In genomic region chr2:1406434-1406833, GRCh38 we compare ENCODE assay signal across 22 cellular contexts. TPM values are rescaled to one million over a fixed set of nuclear protein-coding genes. Genes with fewer than 3 reads are reported as not detected.
A peak's percentile ranks its signal among the peaks of the same experiment; 100 is the strongest.
DNase-seq lines count a peak whose midpoint lies in the region; ATAC-seq and TF ChIP-seq lines count a peak whose summit lies in the region.
"Had no signal": no experiment of that assay in that cellular context is flagged by ENCODE, and none has a peak within 500 bp of the region (broad histone marks: within the 10 kb centered on the region; RNA-seq: fewer than 3 reads in every experiment).

No MANE protein-coding gene starts in this region.

- peaks cover 3% of the 10 kb centered on the region for H3K4me1 Mint-ChIP-seq in endothelial cell (ENCODE audit: unreplicated experiment)
- no peaks in the 10 kb centered on the region for H3K4me1 Mint-ChIP-seq in activated CD8-positive, alpha-beta memory T cell treated with anti-CD3 and anti-CD28 coated beads, Interleukin-2, amount 10 ng/mL, durations not matched to agents 7 days and 5 days

- peak overlapping the region; percentile 3; the same call in 1 of the 2 replicates for H2AFZ ChIP-seq in Loucy (ENCODE audit: low read length)
- H2AFZ ChIP-seq: GM23248 had no signal

- H3K27ac Mint-ChIP-seq in endothelial cell (ENCODE audit: unreplicated experiment), result no peak overlapping the region
- H3K27ac Mint-ChIP-seq in activated CD8-positive, alpha-beta memory T cell treated with anti-CD3 and anti-CD28 coated beads, Interleukin-2, amount 10 ng/mL, durations not matched to agents 7 days and 5 days, result no peak overlapping the region
- H3K27ac Mint-ChIP-seq: B cell; CD4-positive, CD25-positive, alpha-beta regulatory T cell; CD8-positive, alpha-beta T cell had no signal

- H3K4me1 ChIP-seq in Loucy (ENCODE audit: insufficient read depth, low read length, poor library complexity, severe bottlenecking) (peaks cover 26% of the 10 kb centered on the region), thyroid gland (peaks cover 31 to 42% of the 10 kb centered on the region in 2 donors)
- H3K4me1 ChIP-seq: Caco-2 had no signal

- H3K36me3 ChIP-seq in Loucy (ENCODE audit: insufficient read depth, low read length), result no peaks in the 10 kb centered on the region
- no peaks in the 10 kb centered on the region for H3K36me3 ChIP-seq in thyroid gland
- H3K36me3 ChIP-seq: BLaER1 had no signal

- TF ChIP-seq POLR2A in thyroid gland (IDR thresholded peaks at IDR 0.05), result no peak

- CTCF ChIA-PET in activated CD8-positive, alpha-beta memory T cell treated with anti-CD3 and anti-CD28 coated beads, Interleukin-2, amount 10 ng/mL, durations not matched to agents 7 days and 5 days (lab: Charles Lee), result no interaction called here

- DNase-seq in ELF-1 (ENCODE audit: low read depth, low spot score) (peak; percentile 63), epithelial cell of prostate (ENCODE audit: low read depth, low spot score) (no peak), thyroid gland (no peak), endothelial cell (ENCODE audit: low spot score) (no peak)
- DNase-seq in activated CD8-positive, alpha-beta memory T cell treated with anti-CD3 and anti-CD28 coated beads, Interleukin-2, amount 10 ng/mL, durations not matched to agents 7 days and 5 days, result no peak
- DNase-seq: Caco-2; CD4-positive, CD25-positive, alpha-beta regulatory T cell; CD8-positive, alpha-beta T cell; DMS53; DND-41; GDM1; GM23248; H7; HCEC 1CT had no signal

- H3F3A ChIP-seq in Loucy (ENCODE audit: low read depth), result no peaks in the 10 kb centered on the region

- H3K27me3 ChIP-seq in Loucy (ENCODE audit: insufficient read depth, low read length, poor library complexity, severe bottlenecking) (no peaks in the 10 kb centered on the region), thyroid gland (no peaks in the 10 kb centered on the region)
- H3K27me3 ChIP-seq: BLaER1 had no signal

- peak overlapping the region; percentile 38 for H3K27ac ChIP-seq in epithelial cell of prostate
- H3K27ac ChIP-seq in thyroid gland, result peak overlapping the region in 2 of 3 donors; percentile 90 to 93
- H3K27ac ChIP-seq: BLaER1, C4-2B, GM23248 had no signal

- no peak overlapping the region for H3K4me3 ChIP-seq in Loucy (ENCODE audit: low read length, poor library complexity, severe bottlenecking)
- no peak overlapping the region for H3K4me3 ChIP-seq in thyroid gland (replicated peaks in 1 of 3)
- H3K4me3 ChIP-seq: BLaER1, GM12878, GM23248 had no signal

- H4K20me1 ChIP-seq in Loucy (ENCODE audit: insufficient read depth, low read length, poor library complexity, severe bottlenecking), result no peaks in the 10 kb centered on the region
- H4K20me1 ChIP-seq: BLaER1 had no signal

- H3K4me2 ChIP-seq in Loucy (ENCODE audit: low read depth, low read length, poor library complexity, severe bottlenecking), result no peak overlapping the region
- H3K4me2 ChIP-seq: BLaER1 had no signal

- no peaks in the 10 kb centered on the region for H3K9me2 ChIP-seq in Loucy (replicated peaks; ENCODE audit: low read depth, low read length)

- no peak overlapping the region for H3K9ac ChIP-seq in Loucy (ENCODE audit: low read depth, low read length, poor library complexity, severe bottlenecking)
- H3K9ac ChIP-seq: BLaER1, GM23248 had no signal

- H3K9me3 Mint-ChIP-seq in endothelial cell (ENCODE audit: unreplicated experiment), result no peaks in the 10 kb centered on the region
- H3K9me3 Mint-ChIP-seq in activated CD8-positive, alpha-beta memory T cell treated with anti-CD3 and anti-CD28 coated beads, Interleukin-2, amount 10 ng/mL, durations not matched to agents 7 days and 5 days (ENCODE audit: low read depth), result peaks cover 2% of the 10 kb centered on the region

- intact Hi-C loops in thyroid gland (cut with DNase I), result no loop called here

- H3K27me3 Mint-ChIP-seq in endothelial cell (ENCODE audit: unreplicated experiment), result peaks cover 8% of the 10 kb centered on the region
- no peaks in the 10 kb centered on the region for H3K27me3 Mint-ChIP-seq in activated CD8-positive, alpha-beta memory T cell treated with anti-CD3 and anti-CD28 coated beads, Interleukin-2, amount 10 ng/mL, durations not matched to agents 7 days and 5 days
- H3K27me3 Mint-ChIP-seq: CD4-positive, CD25-positive, alpha-beta regulatory T cell had no signal

- H3K4me3 Mint-ChIP-seq in endothelial cell (ENCODE audit: unreplicated experiment), result no peak overlapping the region
- H3K4me3 Mint-ChIP-seq in activated CD8-positive, alpha-beta memory T cell treated with anti-CD3 and anti-CD28 coated beads, Interleukin-2, amount 10 ng/mL, durations not matched to agents 7 days and 5 days, result no peak overlapping the region
- H3K4me3 Mint-ChIP-seq: B cell; CD4-positive, CD25-positive, alpha-beta regulatory T cell; CD8-positive, alpha-beta T cell had no signal

- no peaks in the 10 kb centered on the region for H3K36me3 Mint-ChIP-seq in endothelial cell (ENCODE audit: low read depth, unreplicated experiment)
- H3K36me3 Mint-ChIP-seq in activated CD8-positive, alpha-beta memory T cell treated with anti-CD3 and anti-CD28 coated beads, Interleukin-2, amount 10 ng/mL, durations not matched to agents 7 days and 5 days, result no peaks in the 10 kb centered on the region
- H3K36me3 Mint-ChIP-seq: CD4-positive, CD25-positive, alpha-beta regulatory T cell; CD8-positive, alpha-beta T cell had no signal

- H3K79me2 ChIP-seq in Loucy (ENCODE audit: insufficient read depth, low read length), result no peaks in the 10 kb centered on the region

- ATAC-seq in activated CD8-positive, alpha-beta memory T cell treated with anti-CD3 and anti-CD28 coated beads, Interleukin-2, amount 10 ng/mL, durations not matched to agents 7 days and 5 days, result no peak
- ATAC-seq: CD8-positive, alpha-beta T cell; GM12878 had no signal

- WGBS in thyroid gland, 2 donors, result 82 to 91% methylated on average over 2 of the region's 2 CpGs

- no peaks in the 10 kb centered on the region for H3K9me3 ChIP-seq in Loucy (ENCODE audit: insufficient read depth, low read depth, low read length)
- no peaks in the 10 kb centered on the region for H3K9me3 ChIP-seq in thyroid gland
- H3K9me3 ChIP-seq: Caco-2 had no signal

- no peak for TF ChIP-seq CTCF in Loucy (conservative IDR thresholded peaks at IDR 0.05; ENCODE audit: low read length)
- no peak for TF ChIP-seq CTCF in thyroid gland (IDR thresholded peaks at IDR 0.05)
- TF ChIP-seq CTCF in endothelial cell (IDR thresholded peaks at IDR 0.05; ENCODE audit: unreplicated experiment), result no peak

RNA-seq across cellular contexts. Expression of gene TPO, which starts 6.8 kb away (rescaled TPM):
- 1,000 to 10,000 TPM; 4,215 to 7,965 (median 5,966) TPM for total RNA-seq in thyroid gland
- 0.41 TPM for total RNA-seq in endothelial cell (ENCODE audit: unreplicated experiment)
- under 1 TPM in 1 of 2 experiments, not detected in 1; 0.18 TPM for total RNA-seq in activated CD8-positive, alpha-beta memory T cell treated with anti-CD3 and anti-CD28 coated beads, Interleukin-2, amount 10 ng/mL, durations not matched to agents 7 days and 5 days
- total RNA-seq: A172; A673; B cell; Caco-2; CD8-positive, alpha-beta T cell; GM12878; GM23248; H1; H7 had no signal

Comparison
In these comparisons a context has a peak if more than half of its experiments do, and no peak if none do; other contexts are left out.
1. RNA of gene TPO, which starts 6.8 kb away (total RNA-seq): 4,215 to 7,965 TPM in thyroid gland; 0.41 TPM in endothelial cell (single experiment) and 0.18 TPM in activated CD8-positive, alpha-beta memory T cell treated with anti-CD3 and anti-CD28 coated beads, Interleukin-2, amount 10 ng/mL, durations not matched to agents 7 days and 5 days; every median in the first group is over 1,000 times any median in the second.